ENCODE assay signal across 17 cellular contexts in genomic region chr19:4897146-4897545, GRCh38. TPM values are rescaled to one million over a fixed set of nuclear protein-coding genes. Genes with fewer than 3 reads are reported as not detected.
DNase-seq lines count a peak whose midpoint lies in the region; ATAC-seq and TF ChIP-seq lines count a peak whose summit lies in the region.
"Had no signal": no experiment of that assay in that cellular context is flagged by ENCODE, and none has a peak within 500 bp of the region (broad histone marks: within the 10 kb centered on the region; RNA-seq: fewer than 3 reads in every experiment).

No MANE protein-coding gene starts in this region.

- H3K9ac ChIP-seq in mesenchymal stem cell (ENCODE audit: low read length), result no peak overlapping the region

- no peak overlapping the region for H2BK12ac ChIP-seq in mesenchymal stem cell (ENCODE audit: low read length in 2 of 2)

- H3K4ac ChIP-seq in mesenchymal stem cell (ENCODE audit: low read depth in 1 of 2, low read length in 2 of 2), result no peak overlapping the region

- 62 to 78% (median 71%) methylated on average over 6 to 7 of the region's 7 CpGs for WGBS in spleen, 5 donors
- WGBS in mesenchymal stem cell, result 83% methylated on average over 7 of the region's 7 CpGs

- H3K27me3 ChIP-seq in H7 (ENCODE audit: control insufficient read depth, insufficient read depth, low read length) (peaks cover 11% of the 10 kb centered on the region), spleen (replicated peaks in 1 of 7) (no peaks in the 10 kb centered on the region), mesenchymal stem cell (ENCODE audit: control insufficient read depth in 1 of 2, insufficient read depth in 1 of 2, low read length in 2 of 2) (no peaks in the 10 kb centered on the region)
- H3K27me3 ChIP-seq: SJSA1 had no signal

- H2BK5ac ChIP-seq in mesenchymal stem cell (ENCODE audit: low read depth, low read length, poor library complexity, severe bottlenecking), result no peak overlapping the region

- H3K4me1 ChIP-seq in spleen (peaks cover 3 to 51% (median 24%) of the 10 kb centered on the region in 6 donors), mesenchymal stem cell (ENCODE audit: control insufficient read depth, insufficient read depth, low read depth, low read length) (peaks cover 5% of the 10 kb centered on the region)
- H3K4me1 ChIP-seq: HAP-1 had no signal

- no peak overlapping the region for H3K14ac ChIP-seq in mesenchymal stem cell (ENCODE audit: low read length in 2 of 2)

- H4K91ac ChIP-seq in mesenchymal stem cell (ENCODE audit: low read length), result no peak overlapping the region

- H2BK15ac ChIP-seq in mesenchymal stem cell (ENCODE audit: low read depth, poor library complexity, severe bottlenecking), result no peak overlapping the region

- intact Hi-C loops in spleen (cut with DNase I; ENCODE audit: low total_unique reads), result no loop called here

- H3K4me3 ChIP-seq in H7 (ENCODE audit: insufficient read depth, low read depth, low read length), result no peak overlapping the region
- H3K4me3 ChIP-seq in spleen, result no peak overlapping the region
- H3K4me3 ChIP-seq in mesenchymal stem cell (ENCODE audit: insufficient read depth in 1 of 2, low read depth in 1 of 2, low read length in 2 of 2), result no peak overlapping the region
- H3K4me3 ChIP-seq: HAP-1, SJSA1 had no signal

- no peak overlapping the region for H2AFZ ChIP-seq in mesenchymal stem cell (ENCODE audit: low read depth, low read length)

- no peak for TF ChIP-seq CTCF in spleen (IDR thresholded peaks at IDR 0.05 in 8 of 11, conservative IDR thresholded peaks at IDR 0.05 in 3 of 11)

- no peak overlapping the region for H2BK120ac ChIP-seq in mesenchymal stem cell (ENCODE audit: low read depth, low read length)

- H3K18ac ChIP-seq in mesenchymal stem cell (ENCODE audit: low read depth in 1 of 2, low read length in 2 of 2), result no peak overlapping the region

- no peak overlapping the region for H4K8ac ChIP-seq in mesenchymal stem cell (ENCODE audit: low read length)

- H3K27ac ChIP-seq in spleen (peak overlapping the region in 5 of 8 donors; percentile 29 to 70 (median 51)), mesenchymal stem cell (ENCODE audit: low read length, poor library complexity, severe bottlenecking) (no peak overlapping the region)
- H3K27ac ChIP-seq: SJSA1 had no signal

- no peaks in the 10 kb centered on the region for H3K79me1 ChIP-seq in mesenchymal stem cell (replicated peaks; ENCODE audit: low read length, poor library complexity, severe bottlenecking)

- no peak overlapping the region for H3K23ac ChIP-seq in mesenchymal stem cell (ENCODE audit: low read length in 2 of 2)

- TF ChIP-seq POLR2A in spleen (IDR thresholded peaks at IDR 0.05), result no peak

- no peak for ATAC-seq in GM21390 (IDR thresholded peaks at IDR 0.05; ENCODE audit: unreplicated experiment)

- DNase-seq in H7, result peak; percentile 19
- DNase-seq in MV-4-11 (lab: John Stamatoyannopoulos, UW), result peak; percentile 91
- peak; percentile 10 for DNase-seq in iPS-NIHi11 (ENCODE audit: low spot score)
- DNase-seq in spleen, result no peak
- no peak for DNase-seq in GM19240 (ENCODE audit: insufficient read length, low spot score)
- no peak for DNase-seq in mesenchymal stem cell
- DNase-seq: ACHN; CD4-positive, CD25-positive, alpha-beta regulatory T cell; KBM-7; NCI-H1105; NCI-H1694; NCI-H345; OCI-M1 had no signal

- no peaks in the 10 kb centered on the region for H3K9me3 ChIP-seq in spleen
- H3K9me3 ChIP-seq in mesenchymal stem cell (ENCODE audit: control insufficient read depth, low read length), result no peaks in the 10 kb centered on the region
- H3K9me3 ChIP-seq: HAP-1, SJSA1 had no signal

- H2AK5ac ChIP-seq in mesenchymal stem cell (ENCODE audit: low read length, severe bottlenecking), result no peak overlapping the region

- H3K4me2 ChIP-seq in mesenchymal stem cell (ENCODE audit: low read length, poor library complexity, severe bottlenecking), result no peak overlapping the region

- H3K36me3 ChIP-seq in H7 (replicated peaks; ENCODE audit: control insufficient read depth, insufficient read depth, low read length) (no peaks in the 10 kb centered on the region), spleen (peaks cover 0 to 16% (median 0%) of the 10 kb centered on the region in 6 donors), mesenchymal stem cell (ENCODE audit: control insufficient read depth in 1 of 2, insufficient read depth in 2 of 2, low read depth in 1 of 2, low read length in 2 of 2) (no peaks in the 10 kb centered on the region)
- H3K36me3 ChIP-seq: HAP-1, SJSA1 had no signal

RNA-seq across cellular contexts. Expression of gene ARRDC5, which starts 5.5 kb away (rescaled TPM):
- total RNA-seq in H7 (2014; rRNA removed; shearing (Covaris generic)), result not detected in 2 replicates
- total RNA-seq in spleen, result 1 to 10 TPM; 4.1 to 9.4 (median 7.3) TPM
- polyA plus RNA-seq in spleen, result 1 to 10 TPM; 1.4 to 1.9 (median 1.6) TPM
- polyA plus RNA-seq in mesenchymal stem cell (2013, experiment 1 of 2), result not detected
- not detected for polyA plus RNA-seq in mesenchymal stem cell (2013, experiment 2 of 2)
- total RNA-seq: G401, SJSA1 had no signal

RNA-seq across cellular contexts. Expression of gene UHRF1, which starts 12.2 kb away (rescaled TPM):
- total RNA-seq in H7 (2014; rRNA removed; shearing (Covaris generic)), result 22.1 and 54.0 TPM in 2 replicates
- total RNA-seq in spleen, result 10 to 100 TPM in 1 of 7 donors, 1 to 10 TPM in 6; 2.1 to 10.8 (median 5.9) TPM
- polyA plus RNA-seq in spleen, result 1 to 10 TPM; 1.5 to 6.8 (median 3.3) TPM
- polyA plus RNA-seq in mesenchymal stem cell (2013, experiment 1 of 2), result 11.0 TPM
- 10.7 TPM for polyA plus RNA-seq in mesenchymal stem cell (2013, experiment 2 of 2)

RNA-seq across cellular contexts. Expression of gene PLIN3, which starts 29.7 kb away (rescaled TPM):
- 88.8 and 95.2 TPM in 2 replicates for total RNA-seq in H7 (2014; rRNA removed; shearing (Covaris generic))
- 10 to 100 TPM; 26.7 to 63.5 (median 46.9) TPM for total RNA-seq in spleen
- 10 to 100 TPM; 28.0 to 40.0 (median 29.3) TPM for polyA plus RNA-seq in spleen
- polyA plus RNA-seq in mesenchymal stem cell (2013, experiment 1 of 2), result 125 TPM
- polyA plus RNA-seq in mesenchymal stem cell (2013, experiment 2 of 2), result 123 TPM

Comparison
In these comparisons a context has a peak if more than half of its experiments do, and no peak if none do; other contexts are left out.
1. DNase-seq: peak in H7 (single experiment), MV-4-11 (single experiment) and iPS-NIHi11 (single experiment); none in spleen (single experiment), GM19240 (single experiment) and mesenchymal stem cell (single experiment).